In genomic region chr5:150608991-150609390, GRCh38 we compare ENCODE assay signal across 15 cellular contexts. TPM values are rescaled to one million over a fixed set of nuclear protein-coding genes. Genes with fewer than 3 reads are reported as not detected.
"Had no signal": no experiment of that assay in that cellular context is flagged by ENCODE, and none has a peak within 500 bp of the region (broad histone marks: within the 10 kb centered on the region; RNA-seq: fewer than 3 reads in every experiment).

No MANE protein-coding gene starts in this region.

- H3K4me3 ChIP-seq: lung, skin epidermis had no signal

- DNase-seq: activated CD4-positive, alpha-beta T cell treated with anti-CD3 and anti-CD28 coated beads for 36 hours; activated CD4-positive, alpha-beta T cell treated with anti-CD3 and anti-CD28 coated beads, Interleukin-2, amount 50 U/mL, for 48 hours; activated naive CD4-positive, alpha-beta T cell; activated naive CD8-positive, alpha-beta T cell treated with anti-CD3 and anti-CD28 coated beads, Interleukin-2, amount 10 ng/mL, durations not matched to agents 7 days and 5 days; activated T-cell treated with anti-CD3 and anti-CD28 coated beads for 4 hours; central memory CD4-positive, alpha-beta T cell; nephron progenitor cell; retina; stimulated activated naive CD8-positive, alpha-beta T cell treated with anti-CD3 and anti-CD28 coated beads, Interleukin-15, Interleukin-2, amounts not matched to agents 100 U/mL and 50 U/mL, for 24 hours; T-cell had no signal

- ATAC-seq: activated CD4-positive, alpha-beta T cell treated with anti-CD3 and anti-CD28 coated beads for 36 hours; activated T-helper 17 cell treated with anti-CD3 and anti-CD28 coated beads, Interleukin-2, amount 50 U/mL, for 72 hours; SK-N-SH treated with all-trans-retinoic acid at 6 μM for 48 hours; stimulated activated naive CD8-positive, alpha-beta T cell treated with anti-CD3 and anti-CD28 coated beads, Interleukin-15, Interleukin-2, amounts not matched to agents 100 U/mL and 50 U/mL, for 24 hours; T-cell; WTC11 had no signal

RNA-seq across cellular contexts. Expression of gene MYOZ3, which starts 52.1 kb away (rescaled TPM):
- total RNA-seq: T-cell had no signal
